ENCODE assay signal across 18 cellular contexts in the genomic region with DNA sequence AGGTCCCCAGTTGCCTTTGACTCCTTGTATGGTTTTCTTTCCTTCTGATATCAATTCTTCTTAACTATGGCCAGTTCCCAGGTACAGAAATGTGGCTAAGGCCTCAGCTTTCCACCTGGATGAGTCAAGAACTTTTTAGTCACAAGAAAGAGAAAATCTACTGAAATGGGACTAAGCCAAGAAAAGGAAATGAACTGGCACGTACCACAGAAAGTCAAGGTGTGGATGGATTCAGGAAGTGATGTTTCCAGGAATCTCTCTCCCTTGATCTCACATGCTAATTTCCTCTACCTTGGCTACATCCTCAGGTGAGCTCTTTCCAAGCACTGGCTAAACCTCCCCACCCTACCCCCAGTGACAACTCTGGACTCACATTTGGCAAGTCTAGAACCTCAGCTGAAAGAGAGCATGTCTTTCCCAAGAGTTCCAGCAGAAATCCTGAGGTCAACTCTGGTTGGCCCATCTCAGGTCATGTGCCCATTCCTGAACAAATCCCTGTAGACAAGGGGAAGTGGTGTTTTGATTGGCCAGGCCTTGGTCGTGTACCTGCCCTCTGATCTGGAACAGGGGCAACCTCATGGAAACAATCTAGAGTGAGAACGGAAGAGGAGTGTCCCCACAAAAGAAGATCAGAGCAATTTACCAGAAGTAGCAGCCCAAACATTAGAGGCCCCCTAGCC.
A peak's percentile ranks its signal among the peaks of the same experiment; 100 is the strongest.
DNase-seq lines count a peak whose midpoint lies in the region; ATAC-seq, FAIRE-seq and TF ChIP-seq lines count a peak whose summit lies in the region.
"Had no signal": no experiment of that assay in that cellular context is flagged by ENCODE, and none has a peak within 500 bp of the region (broad histone marks: within the 10 kb centered on the region; RNA-seq: fewer than 3 reads in every experiment).

No MANE protein-coding gene starts in this region.

- H4K91ac ChIP-seq in mesenchymal stem cell (ENCODE audit: low read length): peak overlapping the region; percentile 16

- no TSS peak for BruUV-seq in K562 (replicated peaks; lab: Mats Ljungman, UMichigan)

- no peak overlapping the region for H3K9ac ChIP-seq in K562 (ENCODE audit: insufficient read depth in 1 of 2, low read depth in 2 of 2, low read length in 2 of 2)
- no peak overlapping the region for H3K9ac ChIP-seq in mesenchymal stem cell (ENCODE audit: low read length)

- H3K36me3 ChIP-seq in ACC112 (ENCODE audit: insufficient read depth, low read length): no peaks in the 10 kb centered on the region
- H3K36me3 ChIP-seq in K562 (ENCODE audit: control insufficient read depth, insufficient read depth, low read length): no peaks in the 10 kb centered on the region
- no peaks in the 10 kb centered on the region for H3K36me3 ChIP-seq in mesenchymal stem cell (ENCODE audit: control insufficient read depth in 1 of 2, insufficient read depth in 2 of 2, low read depth in 1 of 2, low read length in 2 of 2)

- H3K27ac ChIP-seq in ACC112 (ENCODE audit: low read depth, low read length) (peak overlapping the region; percentile 93), K562 (ENCODE audit: extremely low read depth, low read depth, low read length) (peak overlapping the region; percentile 20; the same call in 1 of the 3 replicates), mesenchymal stem cell (ENCODE audit: low read length, poor library complexity, severe bottlenecking) (no peak overlapping the region)
- H3K27ac ChIP-seq: HL-60 had no signal

- H3K9me3 Mint-ChIP-seq in stimulated activated naive CD8-positive, alpha-beta T cell treated with anti-CD3 and anti-CD28 coated beads, Interleukin-15, amount 100 ng/mL, for 72 hours: peaks cover 0 to 12% of the 10 kb centered on the region in 2 donors
- H3K9me3 Mint-ChIP-seq: IgD-negative memory B cell had no signal

- intact Hi-C loops in K562 (cut with micrococcal nuclease): no loop called here

- no peak overlapping the region for H3K4me3 ChIP-seq in ACC112 (ENCODE audit: low read depth, low read length)
- no peak overlapping the region for H3K4me3 ChIP-seq in K562
- no peak overlapping the region for H3K4me3 ChIP-seq in mesenchymal stem cell (ENCODE audit: insufficient read depth in 1 of 2, low read depth in 1 of 2, low read length in 2 of 2)

- no peak overlapping the region for H3K18ac ChIP-seq in mesenchymal stem cell (ENCODE audit: low read depth in 1 of 2, low read length in 2 of 2)

- H4K8ac ChIP-seq in mesenchymal stem cell (ENCODE audit: low read length): no peak overlapping the region

- no peak overlapping the region for H2AFZ ChIP-seq in ACC112 (ENCODE audit: low read length, unreplicated experiment)
- peak overlapping the region; percentile 70 for H2AFZ ChIP-seq in K562 (ENCODE audit: low read depth, low read length)
- H2AFZ ChIP-seq in mesenchymal stem cell (ENCODE audit: low read depth, low read length): no peak overlapping the region

- peak overlapping the region; percentile 4 for H2AK5ac ChIP-seq in mesenchymal stem cell (ENCODE audit: low read length, severe bottlenecking)

- no peaks in the 10 kb centered on the region for H3K9me3 ChIP-seq in K562 (replicated peaks; ENCODE audit: control insufficient read depth, insufficient read depth, low read depth, low read length)
- no peaks in the 10 kb centered on the region for H3K9me3 ChIP-seq in mesenchymal stem cell (ENCODE audit: control insufficient read depth, low read length)

- H2BK5ac ChIP-seq in mesenchymal stem cell (ENCODE audit: low read depth, low read length, poor library complexity, severe bottlenecking): peak overlapping the region; percentile 11

- no peaks in the 10 kb centered on the region for H3K79me1 ChIP-seq in mesenchymal stem cell (replicated peaks; ENCODE audit: low read length, poor library complexity, severe bottlenecking)

- H2BK12ac ChIP-seq in mesenchymal stem cell (ENCODE audit: low read length in 2 of 2): peak overlapping the region; percentile 30 to 78

- peak; percentile 83 for FAIRE-seq in HTR-8/SVneo (lab: Jason Lieb, UNC)
- FAIRE-seq in K562 (lab: Jason Lieb, UNC): no peak
- no peak for FAIRE-seq in frontal cortex (lab: Jason Lieb, UNC)
- FAIRE-seq: A204.1, D721Med, RCC 7860 had no signal

- H3K27ac Mint-ChIP-seq in stimulated activated naive CD8-positive, alpha-beta T cell treated with anti-CD3 and anti-CD28 coated beads, Interleukin-15, amount 100 ng/mL, for 72 hours: peak overlapping the region in 1 of 2 donors; percentile 84
- H3K27ac Mint-ChIP-seq: IgD-negative memory B cell had no signal

- H3K79me2 ChIP-seq in ACC112 (ENCODE audit: control insufficient read depth, insufficient read depth, low read length, unreplicated experiment) (no peaks in the 10 kb centered on the region), K562 (ENCODE audit: control insufficient read depth, insufficient read depth, low read length) (no peaks in the 10 kb centered on the region)

- no peak for TF ChIP-seq RAD21 in K562 (CRISPR knock-in tag; conservative IDR thresholded peaks at IDR 0.05 in 1 of 2, IDR thresholded peaks at IDR 0.05 in 1 of 2)

- TF ChIP-seq CTCF in K562 (IDR thresholded peaks at IDR 0.05 in 2 of 3, conservative IDR thresholded peaks at IDR 0.05 in 1 of 3; ENCODE audit: insufficient read depth in 2 of 3, low read depth in 1 of 3, low read length in 3 of 3): no peak

- peak overlapping the region; percentile 46 for H2BK15ac ChIP-seq in mesenchymal stem cell (ENCODE audit: low read depth, poor library complexity, severe bottlenecking)

- H3K4me1 Mint-ChIP-seq in stimulated activated naive CD8-positive, alpha-beta T cell treated with anti-CD3 and anti-CD28 coated beads, Interleukin-15, amount 100 ng/mL, for 72 hours: no peaks in the 10 kb centered on the region

- CTCF ChIA-PET in K562 (lab: Yijun Ruan, JAX; ENCODE audit: low intra/inter-chr PET ratio): interaction anchor here (0.6 kb wide), 1 partner anchor 12 kb away, joined by 3 read pairs; no protein-coding TSS in a partner anchor

- H3K23ac ChIP-seq in mesenchymal stem cell (ENCODE audit: low read length in 2 of 2): peak overlapping the region in 1 of 2 experiments; percentile 6

- H3K4me1 ChIP-seq in ACC112 (ENCODE audit: control insufficient read depth, insufficient read depth, low read length, unreplicated experiment) (peaks cover 62% of the 10 kb centered on the region), K562 (replicated peaks in 1 of 2; ENCODE audit: control insufficient read depth in 2 of 2, insufficient read depth in 2 of 2, low read length in 2 of 2) (peaks cover 3 to 35% of the 10 kb centered on the region in 2 experiments; a peak in 4 of 5 replicates), mesenchymal stem cell (ENCODE audit: control insufficient read depth, insufficient read depth, low read depth, low read length) (peaks cover 8% of the 10 kb centered on the region)

- in situ Hi-C loops in K562 (cut with MboI): no loop called here

- H3K27me3 ChIP-seq in ACC112 (ENCODE audit: insufficient read depth, low read length): no peaks in the 10 kb centered on the region
- peaks cover 0 to 12% of the 10 kb centered on the region in 2 experiments; a peak in 1 of 5 replicates for H3K27me3 ChIP-seq in K562 (ENCODE audit: control insufficient read depth in 2 of 2, insufficient read depth in 2 of 2, low read length in 2 of 2)
- no peaks in the 10 kb centered on the region for H3K27me3 ChIP-seq in mesenchymal stem cell (ENCODE audit: control insufficient read depth in 1 of 2, insufficient read depth in 1 of 2, low read length in 2 of 2)

- no peaks in the 10 kb centered on the region for H4K20me1 ChIP-seq in K562 (replicated peaks; ENCODE audit: control insufficient read depth, insufficient read depth, low read length)

- POLR2A ChIA-PET in K562 (lab: Yijun Ruan, JAX): interaction anchor here (1.0 kb wide), 1 partner anchor 12 kb away, joined by 3 read pairs; no protein-coding TSS in a partner anchor

- peak overlapping the region; percentile 8 for H2BK120ac ChIP-seq in mesenchymal stem cell (ENCODE audit: low read depth, low read length)

- no peak for DNase-seq in HTR-8/SVneo (ENCODE audit: insufficient read length, low spot score)
- no peak for DNase-seq in K562 (ENCODE audit: extremely low read depth in 1 of 4, low spot score in 3 of 4)
- DNase-seq in mesenchymal stem cell: no peak
- no peak for DNase-seq in frontal cortex (ENCODE audit: low spot score in 2 of 2)
- no peak for DNase-seq in stimulated activated naive CD8-positive, alpha-beta T cell treated with anti-CD3 and anti-CD28 coated beads, Interleukin-15, amount 100 ng/mL, for 72 hours
- DNase-seq in NCI-H1694 (lab: John Stamatoyannopoulos, UW): no peak
- DNase-seq: C1 segment of cervical spinal cord; DMS79 treated with DMSO at 0.1 percent for 48 hours; NCI-H1105; NCI-H2081 treated with DMSO at 0.1 percent for 48 hours; NK-92 treated with Interleukin-12 subunit alpha and Interleukin-12 subunit beta, amount 100 ng/mL, for 24 hours; Right ventricle myocardium superior had no signal

- H3K4me3 Mint-ChIP-seq in stimulated activated naive CD8-positive, alpha-beta T cell treated with anti-CD3 and anti-CD28 coated beads, Interleukin-15, amount 100 ng/mL, for 72 hours: no peak overlapping the region
- H3K4me3 Mint-ChIP-seq: IgD-negative memory B cell had no signal

- no peaks in the 10 kb centered on the region for H3K9me1 ChIP-seq in K562 (ENCODE audit: control insufficient read depth, insufficient read depth, low read length)

- TF ChIP-seq EP300 in K562 (IDR thresholded peaks at IDR 0.05; ENCODE audit: low read length): no peak

- ATAC-seq in K562: peak; percentile 9; the same call in 1 of the 3 replicates
- no peak for ATAC-seq in stimulated activated naive CD8-positive, alpha-beta T cell treated with anti-CD3 and anti-CD28 coated beads, Interleukin-15, amount 100 ng/mL, for 72 hours

- TF ChIP-seq POLR2A in K562 (conservative IDR thresholded peaks at IDR 0.05): no peak

- no peak overlapping the region for H3K4me2 ChIP-seq in K562 (ENCODE audit: insufficient read depth, low read length)
- no peak overlapping the region for H3K4me2 ChIP-seq in mesenchymal stem cell (ENCODE audit: low read length, poor library complexity, severe bottlenecking)

- H3K14ac ChIP-seq in mesenchymal stem cell (ENCODE audit: low read length in 2 of 2): no peak overlapping the region

- WGBS in K562 (ENCODE audit: insufficient coverage, low coverage, missing lambda C conversion rate): 52% methylated on average over 3 of the region's 3 CpGs
- WGBS in mesenchymal stem cell: 98% methylated on average over 3 of the region's 3 CpGs

- peaks cover 14% of the 10 kb centered on the region for H3K27me3 Mint-ChIP-seq in stimulated activated naive CD8-positive, alpha-beta T cell treated with anti-CD3 and anti-CD28 coated beads, Interleukin-15, amount 100 ng/mL, for 72 hours

- H3K4ac ChIP-seq in mesenchymal stem cell (ENCODE audit: low read depth in 1 of 2, low read length in 2 of 2): no peak overlapping the region

TF ChIP-seq in K562, 482 proteins besides CTCF, POLR2A, EP300 and RAD21 (continues in another document):
- TF ChIP-seq ZNF311 (CRISPR knock-in tag; IDR thresholded peaks at IDR 0.05): no peak
- TF ChIP-seq SRSF7 (optimal IDR thresholded peaks at IDR 0.05; ENCODE audit: low read depth, low read length): no peak
- TF ChIP-seq, protein P1, sequence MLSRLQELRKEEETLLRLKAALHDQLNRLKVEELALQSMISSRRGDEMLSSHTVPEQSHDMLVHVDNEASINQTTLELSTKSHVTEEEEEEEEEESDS (CRISPR knock-in tag; IDR thresholded peaks at IDR 0.05): no peak
- no peak for TF ChIP-seq ELF2 (CRISPR knock-in tag; IDR thresholded peaks at IDR 0.05)
- no peak for TF ChIP-seq CCNT2 (IDR thresholded peaks at IDR 0.05; ENCODE audit: borderline replicate concordance, extremely low read depth, insufficient read length, low read depth, low read length)
